ENCODE assay signal across 8 cellular contexts in genomic region chr11:62574363-62575057, GRCh38. TPM values are rescaled to one million over a fixed set of nuclear protein-coding genes. Genes with fewer than 3 reads are reported as not detected.
DNase-seq lines count a peak whose midpoint lies in the region; ATAC-seq and TF ChIP-seq lines count a peak whose summit lies in the region.

No MANE protein-coding gene starts in this region.

- peaks cover 61% of the 10 kb centered on the region for H3K36me3 ChIP-seq in A673 (ENCODE audit: insufficient read depth, low read length, poor library complexity, severe bottlenecking)
- H3K36me3 ChIP-seq in neuronal stem cell (replicated peaks in 1 of 2; ENCODE audit: control insufficient read depth in 2 of 2, insufficient read depth in 2 of 2, low read length in 2 of 2), result peaks cover 42 to 84% of the 10 kb centered on the region in 2 donors

- peak overlapping the region; percentile 24 for H4K8ac ChIP-seq in neuronal stem cell (ENCODE audit: low read depth, low read length)

- H3K4me3 ChIP-seq in A673 (ENCODE audit: low read depth, low read length, poor library complexity, severe bottlenecking), result peak overlapping the region; percentile 65
- H3K4me3 ChIP-seq in GM12875 (ENCODE audit: low read depth, low read length), result peak overlapping the region; percentile 60
- peak overlapping the region; percentile 84 to 94 for H3K4me3 ChIP-seq in neuronal stem cell (ENCODE audit: low read length in 2 of 2)

- intact Hi-C loops in A673 (cut with micrococcal nuclease; ENCODE audit: unreplicated experiment), result no loop called here

- no peak overlapping the region for H2BK120ac ChIP-seq in neuronal stem cell (ENCODE audit: low read depth, low read length)

- H3K27me3 ChIP-seq in A673 (replicated peaks; ENCODE audit: insufficient read depth, low read depth, low read length, poor library complexity) (no peaks in the 10 kb centered on the region), neuronal stem cell (ENCODE audit: control insufficient read depth in 3 of 3, insufficient read depth in 3 of 3, low read depth in 1 of 3, low read length in 3 of 3) (no peaks in the 10 kb centered on the region)

- no peak overlapping the region for H3K14ac ChIP-seq in neuronal stem cell (ENCODE audit: low read length)

- H2AFZ ChIP-seq in neuronal stem cell (ENCODE audit: low read length), result peak overlapping the region; percentile 91

- H2BK12ac ChIP-seq in neuronal stem cell (ENCODE audit: low read length), result no peak overlapping the region

- H4K91ac ChIP-seq in neuronal stem cell (ENCODE audit: low read depth, low read length, poor library complexity), result peak overlapping the region; percentile 47

- H2BK5ac ChIP-seq in neuronal stem cell (ENCODE audit: low read length), result no peak overlapping the region

- H3K4ac ChIP-seq in neuronal stem cell (ENCODE audit: low read length), result no peak overlapping the region

- POLR2A ChIA-PET in A673 (lab: Charles Lee; ENCODE audit: low non-redundant PET), result interaction anchor here (0.5 to 1.8 kb wide), 11 partner anchors 17 to 1196 kb away, joined by 3 to 16 read pairs (median 4); partner anchors contain the start of genes AHNAK, C11orf98, CSKMT and MTA2

- H3K9me3 ChIP-seq in A673 (ENCODE audit: low read depth, low read length, poor library complexity, severe bottlenecking) (no peaks in the 10 kb centered on the region), neuronal stem cell (replicated peaks in 1 of 2; ENCODE audit: control insufficient read depth in 2 of 2, insufficient read depth in 1 of 2, low read depth in 1 of 2, low read length in 2 of 2) (no peaks in the 10 kb centered on the region)

- peak; percentile 3 for ATAC-seq in HG03139 (IDR thresholded peaks at IDR 0.05; ENCODE audit: unreplicated experiment)

- DNase-seq in A673 (ENCODE audit: low spot score) (peak; percentile 51), SW480 (ENCODE audit: low spot score) (peak; percentile 11), fibroblast of peridontal ligament (ENCODE audit: extremely low read depth) (peak; percentile 36), neuronal stem cell (ENCODE audit: low spot score) (no peak)
- DNase-seq in activated effector memory CD4-positive, alpha-beta T cell treated with anti-CD3 and anti-CD28 coated beads, Interleukin-2, amount 50 U/mL, for 16 hours, result no peak
- DNase-seq in stimulated activated CD4-positive, alpha-beta T cell treated with anti-CD3 and anti-CD28 coated beads, Interleukin-4, amount 100 ng/mL, for 24 hours, result no peak

- no peak for TF ChIP-seq CTCF in A673 (conservative IDR thresholded peaks at IDR 0.05; ENCODE audit: low read depth, low read length)
- no peak for TF ChIP-seq CTCF in GM12875 (IDR thresholded peaks at IDR 0.05; ENCODE audit: borderline replicate concordance, insufficient read depth, low read depth, low read length)

- H3K23ac ChIP-seq in neuronal stem cell (ENCODE audit: low read depth, low read length, poor library complexity), result no peak overlapping the region

- peak overlapping the region; percentile 82 for H3K9ac ChIP-seq in neuronal stem cell (ENCODE audit: low read depth, low read length, poor library complexity)

- H3K79me1 ChIP-seq in neuronal stem cell (ENCODE audit: low read depth, low read length), result peaks cover 10% of the 10 kb centered on the region

- peak overlapping the region; percentile 88 for H3K27ac ChIP-seq in A673 (ENCODE audit: low read depth, low read length, poor library complexity, severe bottlenecking)
- peak overlapping the region; percentile 42 for H3K27ac ChIP-seq in neuronal stem cell (replicated peaks; ENCODE audit: low read length)

- no CpG with 5 or more reads among the region's 33 CpGs for WGBS in neuronal stem cell (ENCODE audit: extremely low coverage in 2 of 2, insufficient read length in 2 of 2, insufficient replicate concordance in 1 of 2), 2 donors

- no peak overlapping the region for H2AK5ac ChIP-seq in neuronal stem cell (ENCODE audit: low read depth, low read length)

- peak overlapping the region; percentile 66 for H3K18ac ChIP-seq in neuronal stem cell (ENCODE audit: low read length)

- H2BK15ac ChIP-seq in neuronal stem cell (ENCODE audit: low read length), result no peak overlapping the region

- H3K4me1 ChIP-seq in A673 (ENCODE audit: insufficient read depth, low read length, poor library complexity, severe bottlenecking), result peaks cover 28% of the 10 kb centered on the region
- H3K4me1 ChIP-seq in neuronal stem cell (ENCODE audit: control insufficient read depth in 2 of 2, insufficient read depth in 1 of 2, low read depth in 1 of 2, low read length in 2 of 2), result peaks cover 7 to 15% of the 10 kb centered on the region in 2 donors

- BruUV-seq in A673 (replicated peaks; lab: Mats Ljungman, UMichigan), result TSS peak; percentile 71

- CTCF ChIA-PET in A673 (lab: Charles Lee), result interaction anchor here (0.5 to 1.4 kb wide), 9 partner anchors 15 to 837 kb away, joined by 3 to 11 read pairs (median 4); partner anchors contain the start of gene TUT1

- peak overlapping the region; percentile 83 for H3K4me2 ChIP-seq in neuronal stem cell (ENCODE audit: insufficient read depth, low read length, poor library complexity, severe bottlenecking)

RNA-seq across cellular contexts. Expression of gene EEF1G, which starts 0.8 kb away (rescaled TPM):
- 1,804 and 1,817 TPM in 2 replicates for total RNA-seq in A673 (2021)
- polyA plus RNA-seq in neuronal stem cell (2013, experiment 1 of 2), result 2,514 TPM
- polyA plus RNA-seq in neuronal stem cell (2013, experiment 2 of 2), result 2,457 TPM

RNA-seq across cellular contexts. Expression of gene TUT1, which starts 16.8 kb away (rescaled TPM):
- total RNA-seq in A673 (2021), result 27.3 and 27.6 TPM in 2 replicates
- 14.3 TPM for polyA plus RNA-seq in neuronal stem cell (2013, experiment 1 of 2)
- 14.6 TPM for polyA plus RNA-seq in neuronal stem cell (2013, experiment 2 of 2)

RNA-seq across cellular contexts. Expression of gene MTA2, which starts 27.2 kb away (rescaled TPM):
- total RNA-seq in A673 (2021), result 241 and 243 TPM in 2 replicates
- 61.4 TPM for polyA plus RNA-seq in neuronal stem cell (2013, experiment 1 of 2)
- 60.5 TPM for polyA plus RNA-seq in neuronal stem cell (2013, experiment 2 of 2)

RNA-seq across cellular contexts. Expression of gene AHNAK, which starts 27.9 kb away (rescaled TPM):
- 71.7 and 73.0 TPM in 2 replicates for total RNA-seq in A673 (2021)
- polyA plus RNA-seq in neuronal stem cell (2013, experiment 1 of 2), result 6.4 TPM
- 6.9 TPM for polyA plus RNA-seq in neuronal stem cell (2013, experiment 2 of 2)

RNA-seq across cellular contexts. Expression of gene EML3, which starts 38.1 kb away (rescaled TPM):
- total RNA-seq in A673 (2021), result 21.3 and 30.4 TPM in 2 replicates
- 22.2 TPM for polyA plus RNA-seq in neuronal stem cell (2013, experiment 1 of 2)
- 21.7 TPM for polyA plus RNA-seq in neuronal stem cell (2013, experiment 2 of 2)

Comparison
In these comparisons a context has a peak if more than half of its experiments do, and no peak if none do; other contexts are left out.
1. DNase-seq: peak in A673 (single experiment), SW480 (single experiment) and fibroblast of peridontal ligament (single experiment); none in neuronal stem cell (single experiment), activated effector memory CD4-positive, alpha-beta T cell treated with anti-CD3 and anti-CD28 coated beads, Interleukin-2, amount 50 U/mL, for 16 hours (single experiment) and stimulated activated CD4-positive, alpha-beta T cell treated with anti-CD3 and anti-CD28 coated beads, Interleukin-4, amount 100 ng/mL, for 24 hours (single experiment).
2. Peak in every context shown above with its lines, with median percentiles within 50 percentile points of each other: H3K4me3 ChIP-seq.